In genomic region chr21:33931052-33931798, GRCh38 we compare ENCODE assay signal across 8 cellular contexts. TPM values are rescaled to one million over a fixed set of nuclear protein-coding genes. Genes with fewer than 3 reads are reported as not detected.
A peak's percentile ranks its signal among the peaks of the same experiment; 100 is the strongest.
DNase-seq lines count a peak whose midpoint lies in the region; ATAC-seq and TF ChIP-seq lines count a peak whose summit lies in the region.
"Not testable (repeated sequence)": the region's sequence is repeated elsewhere in the genome, so short reads cannot be mapped to it uniquely, and the experiment has no call there.

No MANE protein-coding gene starts in this region.

- H3K36me3 ChIP-seq in psoas muscle (ENCODE audit: insufficient read depth in 1 of 2, low read depth in 1 of 2); thymus (ENCODE audit: control insufficient read depth, insufficient read depth): not testable (repeated sequence)

- not testable (repeated sequence) for H3K27me3 ChIP-seq in psoas muscle (ENCODE audit: insufficient read depth in 3 of 3, low read length in 2 of 3); thymus (ENCODE audit: control insufficient read depth, insufficient read depth)

- H3K27ac ChIP-seq in psoas muscle: not testable (repeated sequence)
- peak overlapping the region; percentile 99 for H3K27ac ChIP-seq in thymus (ENCODE audit: low read depth)

- not testable (repeated sequence) for H3K27me3 Mint-ChIP-seq in activated T-helper 17 cell treated with anti-CD3 and anti-CD28 coated beads, Interleukin-2, amount 50 U/mL, for 72 hours; immature natural killer cell (ENCODE audit: low read depth in 3 of 3)

- H3K4me3 ChIP-seq in GM12865 (ENCODE audit: low read depth, low read length) (peak overlapping the region; percentile 43), psoas muscle (peak overlapping the region; percentile 63), thymus (ENCODE audit: low read length) (peak overlapping the region; percentile 78)

- H3K36me3 Mint-ChIP-seq in activated T-helper 17 cell treated with anti-CD3 and anti-CD28 coated beads, Interleukin-2, amount 50 U/mL, for 72 hours (ENCODE audit: low read depth): peaks cover 51% of the 10 kb centered on the region
- not testable (repeated sequence) for H3K36me3 Mint-ChIP-seq in immature natural killer cell

- WGBS in psoas muscle, 3 donors: 75 to 87% (median 77%) methylated on average over 6 to 7 of the region's 34 CpGs
- WGBS in thymus: 51% methylated on average over 9 of the region's 34 CpGs

- intact Hi-C loops in psoas muscle (cut with DNase I): loop anchor here in 1 of 2 donors (10.0 kb wide), 1 partner anchor 384 kb away; no protein-coding TSS in a partner anchor

- not testable (repeated sequence) for H3K9me3 ChIP-seq in psoas muscle; thymus (ENCODE audit: control insufficient read depth)

- H3K4me3 Mint-ChIP-seq in activated T-helper 17 cell treated with anti-CD3 and anti-CD28 coated beads, Interleukin-2, amount 50 U/mL, for 72 hours: peak overlapping the region; percentile 92
- peak overlapping the region; percentile 90 to 95 (median 94) for H3K4me3 Mint-ChIP-seq in immature natural killer cell

- TF ChIP-seq CTCF in GM12865 (IDR thresholded peaks at IDR 0.05; ENCODE audit: insufficient read depth, low read depth, low read length, missing control alignments); psoas muscle (IDR thresholded peaks at IDR 0.05): not testable (repeated sequence)

- H3K4me1 Mint-ChIP-seq in activated T-helper 17 cell treated with anti-CD3 and anti-CD28 coated beads, Interleukin-2, amount 50 U/mL, for 72 hours: not testable (repeated sequence)
- H3K4me1 Mint-ChIP-seq in immature natural killer cell: peaks cover 28 to 38% of the 10 kb centered on the region in 2 donors

- DNase-seq in GM12865 (ENCODE audit: low read depth); immature natural killer cell; psoas muscle: not testable (repeated sequence)
- DNase-seq in NCI-H345 (lab: John Stamatoyannopoulos, UW) (peak; percentile 71), T-helper 9 cell (peak; percentile 56)
- peak; percentile 49 for DNase-seq in effector CD8-positive, alpha-beta T cell (lab: John Stamatoyannopoulos, UW)

- ATAC-seq in activated T-helper 17 cell treated with anti-CD3 and anti-CD28 coated beads, Interleukin-2, amount 50 U/mL, for 72 hours (replicated peaks): peak; percentile 92
- peak in 1 of 4 donors; percentile 45 for ATAC-seq in psoas muscle

- not testable (repeated sequence) for H3K4me1 ChIP-seq in psoas muscle
- H3K4me1 ChIP-seq in thymus (ENCODE audit: control insufficient read depth, insufficient read depth, low read length): peaks cover 29% of the 10 kb centered on the region

- not testable (repeated sequence) for H3K9me3 Mint-ChIP-seq in activated T-helper 17 cell treated with anti-CD3 and anti-CD28 coated beads, Interleukin-2, amount 50 U/mL, for 72 hours; immature natural killer cell

- H3K27ac Mint-ChIP-seq in activated T-helper 17 cell treated with anti-CD3 and anti-CD28 coated beads, Interleukin-2, amount 50 U/mL, for 72 hours: peak overlapping the region; percentile 98
- H3K27ac Mint-ChIP-seq in immature natural killer cell: peak overlapping the region; percentile 93 to 98 (median 97)

RNA-seq across cellular contexts. Expression of gene ATP5PO, which starts 15.6 kb away (rescaled TPM):
- total RNA-seq in activated T-helper 17 cell treated with anti-CD3 and anti-CD28 coated beads, Interleukin-2, amount 50 U/mL, for 72 hours: 100 to 1,000 TPM; 203 to 227 TPM
- polyA plus RNA-seq in immature natural killer cell (100 to 1,000 TPM; 280 to 387 (median 352) TPM), psoas muscle (100 to 1,000 TPM; 521 to 680 (median 593) TPM), thymus (294 TPM)
- 100 to 1,000 TPM; 294 to 473 (median 332) TPM for total RNA-seq in psoas muscle
